8 cellular contexts compared by ENCODE assay signal in genomic region chr1:16237343-16237830, GRCh38. TPM values are rescaled to one million over a fixed set of nuclear protein-coding genes. Genes with fewer than 3 reads are reported as not detected.
A peak's percentile ranks its signal among the peaks of the same experiment; 100 is the strongest.
DNase-seq lines count a peak whose midpoint lies in the region; ATAC-seq, FAIRE-seq and TF ChIP-seq lines count a peak whose summit lies in the region.

No MANE protein-coding gene starts in this region.

- TF ChIP-seq POLR2A in A549 (IDR thresholded peaks at IDR 0.05; ENCODE audit: low read length) = no peak

- H3K9me3 ChIP-seq in A549 = no peaks in the 10 kb centered on the region

- ATAC-seq in A549 = no peak
- ATAC-seq in HG02840 (IDR thresholded peaks at IDR 0.05; ENCODE audit: low FRiP score, unreplicated experiment) = peak; percentile 3
- ATAC-seq in HG02981 (IDR thresholded peaks at IDR 0.05; ENCODE audit: unreplicated experiment) = no peak
- ATAC-seq in HG03280 (IDR thresholded peaks at IDR 0.05; ENCODE audit: unreplicated experiment) = no peak

- no peak overlapping the region for H3K4ac ChIP-seq in mesendoderm (ENCODE audit: low read depth, low read length)

- FAIRE-seq in A549 (lab: Jason Lieb, UNC) = no peak

- no peak for TF ChIP-seq RAD21 in A549 (conservative IDR thresholded peaks at IDR 0.05 in 1 of 2, IDR thresholded peaks at IDR 0.05 in 1 of 2)

- POLR2A ChIA-PET in A549 (lab: Yijun Ruan, JAX) = interaction anchor here (1.8 kb wide), 1 partner anchor 31 kb away, joined by 5 read pairs; no protein-coding TSS in a partner anchor

- DNase-seq in A549 (ENCODE audit: low read depth in 1 of 2, low spot score in 1 of 2) (no peak), brain microvascular endothelial cell (no peak), mesendoderm (no peak), foreskin melanocyte (no peak)
- DNase-seq in effector CD8-positive, alpha-beta T cell (lab: John Stamatoyannopoulos, UW) = no peak

- H2BK5ac ChIP-seq in mesendoderm (ENCODE audit: low read length) = no peak overlapping the region

- H3K36me3 ChIP-seq in brain microvascular endothelial cell (replicated peaks) = no peaks in the 10 kb centered on the region
- no peaks in the 10 kb centered on the region for H3K36me3 ChIP-seq in mesendoderm (ENCODE audit: control insufficient read depth, insufficient read depth, low read length)

- WGBS in A549 (ENCODE audit: missing lambda C conversion rate) = 9% methylated on average over 6 of the region's 6 CpGs
- WGBS in mesendoderm (ENCODE audit: extremely low coverage, insufficient coverage, low lambda C conversion rate) = no CpG with 5 or more reads among the region's 6 CpGs

- H2BK15ac ChIP-seq in mesendoderm (replicated peaks; ENCODE audit: low read depth) = no peak overlapping the region

- H2AK5ac ChIP-seq in mesendoderm (ENCODE audit: low read length) = no peak overlapping the region

- H3K79me1 ChIP-seq in mesendoderm (ENCODE audit: low read length) = no peaks in the 10 kb centered on the region

- peak overlapping the region; percentile 71 for H3K9ac ChIP-seq in mesendoderm (ENCODE audit: low read length)

- no peak for TF ChIP-seq EP300 in A549 (IDR thresholded peaks at IDR 0.05)

- TF ChIP-seq CTCF in A549 (IDR thresholded peaks at IDR 0.05) = no peak
- no peak for TF ChIP-seq CTCF in brain microvascular endothelial cell (IDR thresholded peaks at IDR 0.05; ENCODE audit: low read depth, low read length, missing control alignments)

- H3K23ac ChIP-seq in mesendoderm (ENCODE audit: low read length) = no peak overlapping the region

- peaks cover 14% of the 10 kb centered on the region for H3K4me1 ChIP-seq in A549
- H3K4me1 ChIP-seq in mesendoderm (ENCODE audit: control insufficient read depth, low read depth, low read length) = no peaks in the 10 kb centered on the region

- H3K4me2 ChIP-seq in A549 (peak overlapping the region; percentile 100), mesendoderm (ENCODE audit: low read length) (peak overlapping the region; percentile 50)

- H4K5ac ChIP-seq in mesendoderm (ENCODE audit: low read length) = peak overlapping the region; percentile 96

- no peaks in the 10 kb centered on the region for H3K27me3 ChIP-seq in brain microvascular endothelial cell (replicated peaks)
- no peaks in the 10 kb centered on the region for H3K27me3 ChIP-seq in mesendoderm (ENCODE audit: insufficient read depth, low read length, poor library complexity)

- no peaks in the 10 kb centered on the region for H3K79me2 ChIP-seq in mesendoderm (ENCODE audit: control insufficient read depth, insufficient read depth, low read length)

- CTCF ChIA-PET in A549 (lab: Yijun Ruan, JAX) = interaction anchor here (0.7 to 2.5 kb wide), 8 partner anchors 11 to 159 kb away, joined by 3 to 14 read pairs (median 4); no protein-coding TSS in a partner anchor

- H4K8ac ChIP-seq in mesendoderm (ENCODE audit: low read depth, low read length) = peak overlapping the region; percentile 69

- H2BK120ac ChIP-seq in mesendoderm (ENCODE audit: low read depth, low read length) = no peak overlapping the region

- H3K56ac ChIP-seq in mesendoderm (ENCODE audit: low read length) = peak overlapping the region; percentile 73

- in situ Hi-C loops in brain microvascular endothelial cell (cut with HindIII; ENCODE audit: low pct_ligation_motif_present, low sequenced_read_pairs) = no loop called here

- H3K4me3 ChIP-seq in A549 (peak overlapping the region; percentile 88), brain microvascular endothelial cell (ENCODE audit: low read depth, low read length) (peak overlapping the region; percentile 73), mesendoderm (ENCODE audit: low read length) (no peak overlapping the region)

- H3K27ac ChIP-seq in A549 (peak overlapping the region; percentile 92 to 94), brain microvascular endothelial cell (peak overlapping the region; percentile 42), mesendoderm (ENCODE audit: low read depth, low read length) (no peak overlapping the region)

- H3K18ac ChIP-seq in mesendoderm (ENCODE audit: low read length) = no peak overlapping the region

TF ChIP-seq in A549, 52 proteins besides CTCF, POLR2A, EP300 and RAD21:
- no peak for TF ChIP-seq NFE2L2 (conservative IDR thresholded peaks at IDR 0.05; ENCODE audit: low read length)
- TF ChIP-seq MYC (IDR thresholded peaks at IDR 0.05; ENCODE audit: borderline replicate concordance, low read length) = no peak
- no peak for TF ChIP-seq HES2 (IDR thresholded peaks at IDR 0.05)
- TF ChIP-seq TFCP2L1 (CRISPR knock-in tag; IDR thresholded peaks at IDR 0.05) = no peak
- TF ChIP-seq USF2 (IDR thresholded peaks at IDR 0.05) = no peak
- no peak for TF ChIP-seq GATA3 (IDR thresholded peaks at IDR 0.05; ENCODE audit: borderline replicate concordance)
- no peak for TF ChIP-seq RCOR1 (IDR thresholded peaks at IDR 0.05; ENCODE audit: low read depth, low read length)
- TF ChIP-seq ESRRA (IDR thresholded peaks at IDR 0.05; ENCODE audit: borderline replicate concordance, low read length) = no peak
- no peak for TF ChIP-seq CBX8 (IDR thresholded peaks at IDR 0.05)

RNA-seq across cellular contexts. Expression of gene CPLANE2, which starts 0.4 kb away (rescaled TPM):
- polyA plus RNA-seq in A549 (2011; rRNA removed) = 2.4 and 3.6 TPM in 2 replicates
- 3.5 and 5.1 TPM in 2 replicates for polyA plus RNA-seq in A549 (2012; cell fraction: cytosol; rRNA removed)
- polyA plus RNA-seq in A549 (2012; cell fraction: nucleus; rRNA removed) = 5.7 and 6.7 TPM in 2 replicates
- polyA plus RNA-seq in A549 (2017; fragmentation: RNase III; extraction: RNeasy Plus Mini Kit Qiagen cat#74134 plus additional on column Dnase treatment) = 2.6 to 3.7 TPM (median 2.8 TPM) in 3 replicates
- 5.3 and 14.1 TPM in 2 replicates for polyA minus RNA-seq in A549 (2011; rRNA and poly(A)+ RNA removed)
- 1.6 TPM for polyA plus RNA-seq in mesendoderm (2013, experiment 1 of 2)
- polyA plus RNA-seq in mesendoderm (2013, experiment 2 of 2) = 1.4 TPM

RNA-seq across cellular contexts. Expression of gene ARHGEF19, which starts 24.9 kb away (rescaled TPM):
- polyA plus RNA-seq in A549 (2011; rRNA removed) (6.1 and 6.7 TPM in 2 replicates), A549 (2017; fragmentation: RNase III; extraction: RNeasy Plus Mini Kit Qiagen cat#74134 plus additional on column Dnase treatment) (7.6 to 9.5 TPM (median 9.2 TPM) in 3 replicates)
- polyA plus RNA-seq in A549 (2012; cell fraction: cytosol; rRNA removed) = 9.2 and 11.2 TPM in 2 replicates
- 25.8 and 26.3 TPM in 2 replicates for polyA plus RNA-seq in A549 (2012; cell fraction: nucleus; rRNA removed)
- 3.2 and 4.2 TPM in 2 replicates for polyA minus RNA-seq in A549 (2011; rRNA and poly(A)+ RNA removed)
- polyA plus RNA-seq in mesendoderm (2013, experiment 1 of 2) = 27.7 TPM
- polyA plus RNA-seq in mesendoderm (2013, experiment 2 of 2) = 26.7 TPM
